ENCODE assay signal across 24 cellular contexts in the genomic region with DNA sequence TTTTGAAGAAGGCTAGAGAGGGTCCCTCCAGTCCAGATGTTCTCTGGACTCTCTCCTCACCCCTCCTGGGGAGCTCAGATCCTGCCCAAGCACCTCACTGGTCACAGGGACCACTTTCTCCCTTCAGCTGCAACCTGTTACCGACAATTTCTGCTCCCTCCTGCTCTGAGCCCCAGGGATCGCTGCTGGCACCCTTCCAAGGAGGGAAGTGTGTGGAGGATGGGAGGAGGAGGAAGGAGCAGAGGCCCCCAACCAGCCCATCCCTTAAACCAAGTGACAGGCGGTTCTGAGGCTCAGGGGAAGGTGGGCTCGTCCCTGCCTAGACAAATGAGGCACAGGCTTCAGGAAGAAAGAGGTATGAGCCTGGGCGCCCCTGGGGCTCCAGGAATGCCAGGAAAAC. TPM values are rescaled to one million over a fixed set of nuclear protein-coding genes. Genes with fewer than 3 reads are reported as not detected.
A peak's percentile ranks its signal among the peaks of the same experiment; 100 is the strongest.
DNase-seq lines count a peak whose midpoint lies in the region; ATAC-seq and TF ChIP-seq lines count a peak whose summit lies in the region.
"Had no signal": no experiment of that assay in that cellular context is flagged by ENCODE, and none has a peak within 500 bp of the region (broad histone marks: within the 10 kb centered on the region; RNA-seq: fewer than 3 reads in every experiment).

No MANE protein-coding gene starts in this region.

- H3K36me3 ChIP-seq in BE2C (no peaks in the 10 kb centered on the region), ascending aorta (peaks cover 0 to 5% of the 10 kb centered on the region in 2 donors), trophoblast cell (ENCODE audit: control insufficient read depth in 1 of 2, insufficient read depth in 2 of 2, low read length in 2 of 2) (peaks cover 6 to 9% of the 10 kb centered on the region in 2 experiments)
- H3K36me3 ChIP-seq: Peyer's patch, sigmoid colon had no signal

- H4K8ac ChIP-seq in trophoblast cell (ENCODE audit: low read depth, low read length): peak overlapping the region; percentile 54

- H3K9me3 ChIP-seq in BE2C: no peaks in the 10 kb centered on the region
- H3K9me3 ChIP-seq in ascending aorta: no peaks in the 10 kb centered on the region
- H3K9me3 ChIP-seq in trophoblast cell (ENCODE audit: insufficient read depth, low read depth, low read length): no peaks in the 10 kb centered on the region
- H3K9me3 ChIP-seq: Peyer's patch, sigmoid colon, testis had no signal

- H3K27ac ChIP-seq in ascending aorta: peak overlapping the region; percentile 57 to 65
- H3K27ac ChIP-seq in trophoblast cell (ENCODE audit: low read depth, low read length): peak overlapping the region; percentile 67
- H3K27ac ChIP-seq: Peyer's patch, sigmoid colon, SK-N-MC, testis had no signal

- H3K23ac ChIP-seq in trophoblast cell (ENCODE audit: low read length): no peak overlapping the region

- no peaks in the 10 kb centered on the region for H3K27me3 ChIP-seq in BE2C
- H3K27me3 ChIP-seq in ascending aorta: no peaks in the 10 kb centered on the region
- H3K27me3 ChIP-seq in trophoblast cell (ENCODE audit: insufficient read depth, low read length): no peaks in the 10 kb centered on the region
- H3K27me3 ChIP-seq: Peyer's patch, sigmoid colon, testis had no signal

- WGBS in trophoblast cell (ENCODE audit: extremely low coverage, insufficient coverage, insufficient read length): no CpG with 5 or more reads among the region's 5 CpGs

- no peak overlapping the region for H4K12ac ChIP-seq in trophoblast cell (ENCODE audit: low read depth, low read length)

- H3K4me2 ChIP-seq in trophoblast cell (ENCODE audit: low read length): no peak overlapping the region

- H2AK5ac ChIP-seq in trophoblast cell (ENCODE audit: low read length): peak overlapping the region; percentile 86

- H3K4ac ChIP-seq in trophoblast cell (ENCODE audit: low read depth, low read length): peak overlapping the region; percentile 46

- POLR2A ChIA-PET in GM10248 (lab: Yijun Ruan, JAX): no interaction called here

- DNase-seq in BE2C: peak; percentile 46
- peak; percentile 57 for DNase-seq in HT-29 (ENCODE audit: low spot score)
- DNase-seq in ascending aorta (ENCODE audit: low spot score in 2 of 2): no peak
- no peak for DNase-seq in trophoblast cell
- no peak for DNase-seq in GM10248 (ENCODE audit: extremely low spot score)
- DNase-seq: activated CD4-positive, CD25-positive, alpha-beta regulatory T cell treated with anti-CD3 and anti-CD28 coated beads, Interleukin-2, amount 50 U/mL, for 72 hours; activated naive CD4-positive, alpha-beta T cell treated with anti-CD3 and anti-CD28 coated beads for 36 hours; activated T-cell treated with anti-CD3 and anti-CD28 coated beads, Interleukin-2, amount 50 U/mL, for 4 hours; COR-L47; effector CD4-positive, alpha-beta T cell; islet precursor cell; naive thymus-derived CD4-positive, alpha-beta T cell; NCI-H1436; NCI-H774; Peyer's patch; sigmoid colon; T-helper 9 cell; testis had no signal

- intact Hi-C loops in ascending aorta (cut with DNase I): loop anchor here (10.0 kb wide), 1 partner anchor 301 kb away; a partner anchor contains a TSS

- no peak overlapping the region for H3K9ac ChIP-seq in trophoblast cell (ENCODE audit: low read length)

- H3K18ac ChIP-seq in trophoblast cell (ENCODE audit: low read length): peak overlapping the region; percentile 78

- H3K4me1 ChIP-seq in BE2C (peaks cover 5% of the 10 kb centered on the region), ascending aorta (peaks cover 38 to 90% of the 10 kb centered on the region in 2 donors), trophoblast cell (ENCODE audit: control insufficient read depth in 1 of 2, insufficient read depth in 2 of 2, low read length in 2 of 2) (peaks cover 58 to 77% of the 10 kb centered on the region in 2 experiments)
- H3K4me1 ChIP-seq: testis had no signal

- ATAC-seq in GM19397 (IDR thresholded peaks at IDR 0.05; ENCODE audit: unreplicated experiment): no peak
- ATAC-seq in GM21737 (IDR thresholded peaks at IDR 0.05; ENCODE audit: unreplicated experiment): no peak
- ATAC-seq: activated T-cell treated with anti-CD3 and anti-CD28 coated beads, Interleukin-2, amount 50 U/mL, for 4 hours; esophagus mucosa; HCT116; naive thymus-derived CD4-positive, alpha-beta T cell; stimulated activated effector memory CD8-positive, alpha-beta T cell treated with anti-CD3 and anti-CD28 coated beads, Interleukin-12 subunit alpha, Interleukin-12 subunit beta, amount 100 ng/mL, for 72 hours had no signal

- H2BK5ac ChIP-seq in trophoblast cell (ENCODE audit: low read depth, low read length, poor library complexity): peak overlapping the region; percentile 82

- peak overlapping the region; percentile 73 for H2BK120ac ChIP-seq in trophoblast cell (ENCODE audit: insufficient read depth, low read length, poor library complexity)

- peak overlapping the region; percentile 85 for H2BK12ac ChIP-seq in trophoblast cell (ENCODE audit: low read length)

- H2AFZ ChIP-seq in trophoblast cell (ENCODE audit: insufficient read depth, low read length, poor library complexity): peak overlapping the region; percentile 15

- peaks cover 43% of the 10 kb centered on the region for H3K79me1 ChIP-seq in trophoblast cell (ENCODE audit: low read length)

- CTCF ChIA-PET in GM10248 (lab: Yijun Ruan, JAX): interaction anchor here (0.8 to 0.9 kb wide), 2 partner anchors 15 to 99 kb away, joined by 3 read pairs; no protein-coding TSS in a partner anchor

- H3K4me3 ChIP-seq in BE2C (ENCODE audit: low read depth, low read length) (no peak overlapping the region), ascending aorta (peak overlapping the region in 1 of 2 donors; percentile 29), trophoblast cell (ENCODE audit: low read depth, low read length) (no peak overlapping the region)
- H3K4me3 ChIP-seq: Peyer's patch, sigmoid colon, SK-N-MC, testis had no signal

- peak overlapping the region; percentile 80 for H4K91ac ChIP-seq in trophoblast cell (ENCODE audit: low read depth, low read length)

- peaks cover 34% of the 10 kb centered on the region for H3K79me2 ChIP-seq in trophoblast cell (ENCODE audit: control insufficient read depth, insufficient read depth, low read length, poor library complexity)

- TF ChIP-seq CTCF in BE2C (IDR thresholded peaks at IDR 0.05; ENCODE audit: low read depth, low read length) (no peak), ascending aorta (IDR thresholded peaks at IDR 0.05) (no peak), GM10248 (IDR thresholded peaks at IDR 0.05; ENCODE audit: control extremely low read depth, extremely low read depth, low read depth, missing control alignments) (no peak)

- peak overlapping the region; percentile 71 for H3K14ac ChIP-seq in trophoblast cell (ENCODE audit: low read length)

RNA-seq across cellular contexts. Expression of a gene that starts 13.9 kb away (rescaled TPM):
- 6.3 TPM for polyA plus RNA-seq in BE2C (2012; ENCODE audit: insufficient read depth, insufficient read length, low read depth)
- 47.7 and 66.2 TPM in 2 replicates for total RNA-seq in HT-29 (2014; rRNA removed; shearing (Covaris generic))
- total RNA-seq in ascending aorta: 56.8 TPM
- 43.9 and 46.9 TPM in 2 replicates for polyA plus RNA-seq in trophoblast cell (2013)

Comparison
In these comparisons a context has a peak if more than half of its experiments do, and no peak if none do; other contexts are left out.
1. DNase-seq: peak in BE2C (single experiment) and HT-29 (single experiment); none in ascending aorta (0 of 2), trophoblast cell (0 of 2) and GM10248 (single experiment).